In genomic region chr3:112908252-112908651, GRCh38 we compare ENCODE assay signal across 10 cellular contexts.
DNase-seq lines count a peak whose midpoint lies in the region; ATAC-seq and TF ChIP-seq lines count a peak whose summit lies in the region.
"Had no signal": no experiment of that assay in that cellular context is flagged by ENCODE, and none has a peak within 500 bp of the region (broad histone marks: within the 10 kb centered on the region; RNA-seq: fewer than 3 reads in every experiment).

No MANE protein-coding gene starts in this region.

- no peaks in the 10 kb centered on the region for H3K36me3 ChIP-seq in GM06990 (ENCODE audit: control insufficient read depth, insufficient read depth, low read length)
- no peaks in the 10 kb centered on the region for H3K36me3 ChIP-seq in endodermal cell (ENCODE audit: control insufficient read depth, insufficient read depth, low read length)

- no peaks in the 10 kb centered on the region for H3K4me1 ChIP-seq in endodermal cell (ENCODE audit: control insufficient read depth, insufficient read depth, low read length)

- H3K9me3 Mint-ChIP-seq in IgD-negative memory B cell = peaks cover 0 to 4% (median 0%) of the 10 kb centered on the region in 3 donors
- peaks cover 9% of the 10 kb centered on the region for H3K9me3 Mint-ChIP-seq in endodermal cell
- H3K9me3 Mint-ChIP-seq in HFFc6 = peaks cover 7% of the 10 kb centered on the region; the same call in 1 of the 2 replicates

- ATAC-seq in GM19328 (IDR thresholded peaks at IDR 0.05; ENCODE audit: unreplicated experiment) (peak; percentile 87), HG02852 (IDR thresholded peaks at IDR 0.05; ENCODE audit: unreplicated experiment) (peak; percentile 100)

- H3K4me3 Mint-ChIP-seq in IgD-negative memory B cell (peak overlapping the region; percentile 21 to 83 (median 72)), endodermal cell (no peak overlapping the region), HFFc6 (no peak overlapping the region)

- H3K4me3 ChIP-seq in GM06990 (replicated peaks; ENCODE audit: low read depth, low read length) (peak overlapping the region; percentile 12; the same call in 1 of the 2 replicates), endodermal cell (ENCODE audit: low read length) (no peak overlapping the region)

- peak overlapping the region; percentile 14 to 94 (median 17) for H3K27ac Mint-ChIP-seq in IgD-negative memory B cell
- no peak overlapping the region for H3K27ac Mint-ChIP-seq in endodermal cell
- no peak overlapping the region for H3K27ac Mint-ChIP-seq in HFFc6

- H3K27me3 ChIP-seq in GM06990 (replicated peaks; ENCODE audit: control insufficient read depth, insufficient read depth, low read length) = no peaks in the 10 kb centered on the region
- no peaks in the 10 kb centered on the region for H3K27me3 ChIP-seq in endodermal cell (ENCODE audit: control insufficient read depth, insufficient read depth, low read length, poor library complexity, severe bottlenecking)

- DNase-seq in GM06990 (ENCODE audit: extremely low read depth, insufficient read length) (peak; percentile 64), endodermal cell (no peak), OCI-M1 (lab: John Stamatoyannopoulos, UW) (no peak), UCSD-AML1 (lab: John Stamatoyannopoulos, UW; ENCODE audit: unreplicated experiment) (no peak), HFFc6 (no peak)
- DNase-seq: NCI-H446, SK-N-SH had no signal

- H3K27me3 Mint-ChIP-seq in IgD-negative memory B cell = no peaks in the 10 kb centered on the region
- H3K27me3 Mint-ChIP-seq in endodermal cell (ENCODE audit: insufficient read depth) = no peaks in the 10 kb centered on the region
- peaks cover 6% of the 10 kb centered on the region; the same call in 1 of the 2 replicates for H3K27me3 Mint-ChIP-seq in HFFc6 (ENCODE audit: insufficient read depth)

- no peak overlapping the region for H3K27ac ChIP-seq in endodermal cell (ENCODE audit: low read depth, low read length)

- TF ChIP-seq CTCF in GM06990 (IDR thresholded peaks at IDR 0.05; ENCODE audit: insufficient read depth, low read length, poor library complexity, severe bottlenecking) (no peak), endodermal cell (conservative IDR thresholded peaks at IDR 0.05) (no peak), HFFc6 (IDR thresholded peaks at IDR 0.05) (no peak)

- H3K9me3 ChIP-seq in endodermal cell (ENCODE audit: control insufficient read depth, low read length) = peaks cover 3% of the 10 kb centered on the region

- no peak overlapping the region for H3K9ac ChIP-seq in endodermal cell (ENCODE audit: extremely low read depth, low read length, poor library complexity, severe bottlenecking)
- H3K9ac ChIP-seq: SK-N-SH had no signal

- peaks cover 53 to 55% (median 53%) of the 10 kb centered on the region in 3 donors for H3K4me1 Mint-ChIP-seq in IgD-negative memory B cell
- H3K4me1 Mint-ChIP-seq in endodermal cell = no peaks in the 10 kb centered on the region
- no peaks in the 10 kb centered on the region for H3K4me1 Mint-ChIP-seq in HFFc6 (ENCODE audit: low read depth)

- H3K36me3 Mint-ChIP-seq in IgD-negative memory B cell (peaks cover 13% of the 10 kb centered on the region), endodermal cell (ENCODE audit: low read depth) (peaks cover 1% of the 10 kb centered on the region), HFFc6 (ENCODE audit: low read depth) (no peaks in the 10 kb centered on the region)

Comparison
In these comparisons a context has a peak if more than half of its experiments do, and no peak if none do; other contexts are left out.
1. H3K27ac Mint-ChIP-seq: peak in IgD-negative memory B cell (3 of 3); none in endodermal cell (single experiment) and HFFc6 (single experiment).
2. H3K4me3 Mint-ChIP-seq: peak in IgD-negative memory B cell (4 of 4); none in endodermal cell (single experiment) and HFFc6 (single experiment).